15 cellular contexts compared by ENCODE assay signal in the genomic region with DNA sequence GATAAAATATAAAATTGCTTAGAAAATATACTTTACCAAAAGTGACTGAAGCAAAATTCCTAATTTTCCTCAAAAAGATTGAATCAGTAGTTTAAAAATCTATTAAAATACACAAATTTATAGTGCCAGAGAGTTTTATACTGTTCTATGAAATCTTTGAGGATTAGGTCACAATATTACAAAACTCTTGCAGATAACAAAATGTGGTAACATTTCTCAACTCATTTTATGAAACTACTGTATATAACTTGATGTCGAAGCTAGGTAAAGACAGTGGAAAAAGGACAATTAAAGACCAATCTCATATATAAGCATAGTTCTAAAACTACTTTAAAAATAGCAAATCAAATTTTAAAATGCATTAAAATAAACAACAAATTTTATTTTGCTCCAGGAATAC. TPM values are rescaled to one million over a fixed set of nuclear protein-coding genes. Genes with fewer than 3 reads are reported as not detected.
"Had no signal": no experiment of that assay in that cellular context is flagged by ENCODE, and none has a peak within 500 bp of the region (broad histone marks: within the 10 kb centered on the region; RNA-seq: fewer than 3 reads in every experiment).

No MANE protein-coding gene starts in this region.

- H2AFZ ChIP-seq: hepatocyte had no signal

- H3K27ac Mint-ChIP-seq: activated T-helper 17 cell treated with anti-CD3 and anti-CD28 coated beads, Interleukin-2, amount 50 U/mL, for 72 hours; dendritic cell treated with granulocyte-macrophage colony-stimulating factor and Interleukin-4, amounts not matched to agents 40 ng/mL and 50 ng/mL, for 4 days; memory B cell; naive thymus-derived CD8-positive, alpha-beta T cell; stimulated activated naive B cell treated with anti-CD40 and anti-IgM and Interleukin-4, amounts not matched to agents 10 μg/mL and 1 μg/mL and 100 μg/mL, for 72 hours had no signal

- H3K4me1 ChIP-seq: left ventricle myocardium inferior, transverse colon, vagina had no signal

- H3K36me3 Mint-ChIP-seq: memory B cell; stimulated activated naive B cell treated with anti-CD40 and anti-IgM and Interleukin-4, amounts not matched to agents 10 μg/mL and 1 μg/mL and 100 μg/mL, for 72 hours had no signal

- H3K27me3 ChIP-seq: hepatocyte, transverse colon, vagina had no signal

- H3K36me3 ChIP-seq: left ventricle myocardium inferior, transverse colon, vagina had no signal

- H3K27ac ChIP-seq: hepatocyte, left ventricle myocardium inferior, transverse colon, vagina had no signal

- DNase-seq: activated CD4-positive, alpha-beta T cell treated with anti-CD3 and anti-CD28 coated beads for 1 hour; activated CD4-positive, alpha-beta T cell treated with anti-CD3 and anti-CD28 coated beads, Interleukin-2, amount 50 U/mL, for 48 hours; activated naive CD4-positive, alpha-beta T cell treated with Interleukin-2 at 50 U/mL for 16 hours; effector memory CD4-positive, alpha-beta T cell; left ventricle myocardium inferior; naive thymus-derived CD8-positive, alpha-beta T cell; stimulated activated CD4-positive, alpha-beta T cell treated with anti-CD3 and anti-CD28 coated beads, Interleukin-2, amount 100 ng/mL, for 48 hours; stimulated activated naive B cell treated with anti-CD40 and anti-IgM and Interleukin-4, amounts not matched to agents 10 μg/mL and 1 μg/mL and 100 μg/mL, for 72 hours; T-helper 1 cell; transverse colon had no signal

- H3K4me3 ChIP-seq: hepatocyte, left ventricle myocardium inferior, transverse colon, vagina had no signal

- H3K4me3 Mint-ChIP-seq: activated T-helper 17 cell treated with anti-CD3 and anti-CD28 coated beads, Interleukin-2, amount 50 U/mL, for 72 hours; dendritic cell treated with granulocyte-macrophage colony-stimulating factor and Interleukin-4, amounts not matched to agents 40 ng/mL and 50 ng/mL, for 4 days; memory B cell; naive thymus-derived CD8-positive, alpha-beta T cell; stimulated activated naive B cell treated with anti-CD40 and anti-IgM and Interleukin-4, amounts not matched to agents 10 μg/mL and 1 μg/mL and 100 μg/mL, for 72 hours had no signal

- H3K9me3 Mint-ChIP-seq: activated T-helper 17 cell treated with anti-CD3 and anti-CD28 coated beads, Interleukin-2, amount 50 U/mL, for 72 hours; dendritic cell treated with granulocyte-macrophage colony-stimulating factor and Interleukin-4, amounts not matched to agents 40 ng/mL and 50 ng/mL, for 4 days; memory B cell; stimulated activated naive B cell treated with anti-CD40 and anti-IgM and Interleukin-4, amounts not matched to agents 10 μg/mL and 1 μg/mL and 100 μg/mL, for 72 hours had no signal

- H3K4me2 ChIP-seq: hepatocyte had no signal

- H3K9me3 ChIP-seq: left ventricle myocardium inferior, transverse colon, vagina had no signal

- H3K4me1 Mint-ChIP-seq: activated T-helper 17 cell treated with anti-CD3 and anti-CD28 coated beads, Interleukin-2, amount 50 U/mL, for 72 hours; memory B cell; naive thymus-derived CD8-positive, alpha-beta T cell had no signal

- ATAC-seq: activated T-helper 17 cell treated with anti-CD3 and anti-CD28 coated beads, Interleukin-2, amount 50 U/mL, for 72 hours; naive thymus-derived CD8-positive, alpha-beta T cell; stimulated activated naive B cell treated with anti-CD40 and anti-IgM and Interleukin-4, amounts not matched to agents 10 μg/mL and 1 μg/mL and 100 μg/mL, for 72 hours had no signal

RNA-seq across cellular contexts. Expression of a gene that starts 15.9 kb away (rescaled TPM):
- total RNA-seq: activated T-helper 17 cell treated with anti-CD3 and anti-CD28 coated beads, Interleukin-2, amount 50 U/mL, for 72 hours; naive thymus-derived CD8-positive, alpha-beta T cell had no signal
- polyA plus RNA-seq: naive thymus-derived CD8-positive, alpha-beta T cell had no signal
